8 cellular contexts compared by ENCODE assay signal in the genomic region with DNA sequence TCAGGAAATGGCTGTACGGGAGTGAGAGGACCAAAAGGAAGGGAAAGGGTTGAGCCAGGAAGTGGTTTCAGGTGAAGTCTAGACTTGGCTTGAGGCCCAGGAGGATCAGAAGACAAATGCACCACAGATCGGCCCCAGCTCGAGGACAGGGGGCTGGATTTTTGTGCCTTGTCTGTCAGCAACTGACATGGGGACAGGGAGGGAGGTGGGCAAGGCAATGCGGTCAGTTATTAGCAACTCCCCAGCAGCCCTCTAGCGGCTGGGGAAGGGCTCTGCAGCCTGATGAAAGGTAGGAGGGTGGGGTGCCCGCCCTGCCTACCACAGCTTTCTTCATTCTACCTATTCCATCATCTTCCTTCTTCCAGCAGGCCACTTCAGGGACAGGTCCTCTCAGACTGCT. TPM values are rescaled to one million over a fixed set of nuclear protein-coding genes. Genes with fewer than 3 reads are reported as not detected.
DNase-seq lines count a peak whose midpoint lies in the region; ATAC-seq and TF ChIP-seq lines count a peak whose summit lies in the region.

No MANE protein-coding gene starts in this region.

- H3K27me3 Mint-ChIP-seq in central memory CD8-positive, alpha-beta T cell: peaks cover 21% of the 10 kb centered on the region

- no peak overlapping the region for H4K5ac ChIP-seq in mesendoderm (ENCODE audit: low read length)

- no peak overlapping the region for H3K4me3 ChIP-seq in GM12865 (ENCODE audit: low read depth, low read length)
- no peak overlapping the region for H3K4me3 ChIP-seq in mesendoderm (ENCODE audit: low read length)

- H4K8ac ChIP-seq in mesendoderm (ENCODE audit: low read depth, low read length): no peak overlapping the region

- H2AK5ac ChIP-seq in mesendoderm (ENCODE audit: low read length): no peak overlapping the region

- H2BK120ac ChIP-seq in mesendoderm (ENCODE audit: low read depth, low read length): no peak overlapping the region

- H3K9ac ChIP-seq in mesendoderm (ENCODE audit: low read length): no peak overlapping the region

- no peak overlapping the region for H3K27ac Mint-ChIP-seq in central memory CD8-positive, alpha-beta T cell (ENCODE audit: low read depth)

- H3K4me2 ChIP-seq in mesendoderm (ENCODE audit: low read length): no peak overlapping the region

- peak overlapping the region; percentile 6 for H3K4ac ChIP-seq in mesendoderm (ENCODE audit: low read depth, low read length)

- no peak overlapping the region for H3K27ac ChIP-seq in mesendoderm (ENCODE audit: low read depth, low read length)

- H2BK5ac ChIP-seq in mesendoderm (ENCODE audit: low read length): no peak overlapping the region

- DNase-seq in AG20443 (ENCODE audit: low spot score): peak; percentile 50
- DNase-seq in GM12865 (ENCODE audit: low read depth): peak; percentile 51
- DNase-seq in NCI-H774 (lab: John Stamatoyannopoulos, UW): peak; percentile 10
- no peak for DNase-seq in central memory CD8-positive, alpha-beta T cell (ENCODE audit: low spot score in 2 of 2)
- DNase-seq in mesendoderm: peak; percentile 75
- no peak for DNase-seq in foreskin melanocyte

- no peaks in the 10 kb centered on the region for H3K79me2 ChIP-seq in mesendoderm (ENCODE audit: control insufficient read depth, insufficient read depth, low read length)

- no peaks in the 10 kb centered on the region for H3K27me3 ChIP-seq in mesendoderm (ENCODE audit: insufficient read depth, low read length, poor library complexity)

- WGBS in mesendoderm (ENCODE audit: extremely low coverage, insufficient coverage, low lambda C conversion rate): no CpG with 5 or more reads among the region's 6 CpGs

- peak overlapping the region; percentile 12 for H3K18ac ChIP-seq in mesendoderm (ENCODE audit: low read length)

- no peak overlapping the region for H3K23ac ChIP-seq in mesendoderm (ENCODE audit: low read length)

- H3K4me1 Mint-ChIP-seq in central memory CD8-positive, alpha-beta T cell: no peaks in the 10 kb centered on the region

- no peaks in the 10 kb centered on the region for H3K36me3 Mint-ChIP-seq in central memory CD8-positive, alpha-beta T cell (ENCODE audit: insufficient read depth)

- H3K36me3 ChIP-seq in mesendoderm (ENCODE audit: control insufficient read depth, insufficient read depth, low read length): no peaks in the 10 kb centered on the region

- peaks cover 9% of the 10 kb centered on the region for H3K9me3 Mint-ChIP-seq in central memory CD8-positive, alpha-beta T cell

- no peaks in the 10 kb centered on the region for H3K79me1 ChIP-seq in mesendoderm (ENCODE audit: low read length)

- no peak overlapping the region for H2BK15ac ChIP-seq in mesendoderm (replicated peaks; ENCODE audit: low read depth)

- H3K4me1 ChIP-seq in mesendoderm (ENCODE audit: control insufficient read depth, low read depth, low read length): no peaks in the 10 kb centered on the region

- ATAC-seq in HG02610 (IDR thresholded peaks at IDR 0.05; ENCODE audit: unreplicated experiment): peak; percentile 80
- peak; percentile 19 for ATAC-seq in central memory CD8-positive, alpha-beta T cell (replicated peaks; ENCODE audit: extremely low read depth, poor library complexity, severe bottlenecking)
- ATAC-seq in HG03097 (IDR thresholded peaks at IDR 0.05; ENCODE audit: low FRiP score, unreplicated experiment): no peak

- peak overlapping the region; percentile 78 for H3K56ac ChIP-seq in mesendoderm (ENCODE audit: low read length)

- TF ChIP-seq CTCF in GM12865 (IDR thresholded peaks at IDR 0.05; ENCODE audit: insufficient read depth, low read depth, low read length, missing control alignments): peak; percentile 86

- H3K4me3 Mint-ChIP-seq in central memory CD8-positive, alpha-beta T cell: no peak overlapping the region

RNA-seq across cellular contexts. Expression of a gene that starts 50.0 kb away (rescaled TPM):
- 0.39 TPM for polyA plus RNA-seq in mesendoderm (2013, experiment 1 of 2)
- polyA plus RNA-seq in mesendoderm (2013, experiment 2 of 2): 0.41 TPM

Comparison
In these comparisons a context has a peak if more than half of its experiments do, and no peak if none do; other contexts are left out.
1. DNase-seq: peak in AG20443 (single experiment), GM12865 (single experiment), NCI-H774 (single experiment) and mesendoderm (single experiment); none in central memory CD8-positive, alpha-beta T cell (0 of 2) and foreskin melanocyte (single experiment).